22 cellular contexts compared by ENCODE assay signal in the genomic region with DNA sequence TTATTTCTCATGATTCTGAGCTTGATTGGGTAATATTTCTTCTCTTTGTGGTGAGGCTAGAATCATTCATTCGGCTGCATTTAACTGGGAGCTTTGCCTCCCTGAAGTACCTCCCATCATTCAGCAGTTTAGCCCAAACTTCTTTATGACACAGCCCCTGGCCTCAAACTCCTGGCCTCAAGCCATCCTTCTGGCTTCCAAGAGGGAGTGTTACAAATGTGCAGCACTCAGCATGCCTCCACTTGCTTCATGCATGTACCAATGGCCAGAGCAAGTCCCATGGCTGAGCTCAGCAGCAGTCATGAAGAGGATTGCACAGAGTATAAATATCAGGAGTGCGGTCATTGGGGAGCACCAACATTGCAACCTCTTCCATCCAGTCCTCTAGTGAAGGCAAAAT.
DNase-seq lines count a peak whose midpoint lies in the region; ATAC-seq, FAIRE-seq and TF ChIP-seq lines count a peak whose summit lies in the region.
"Had no signal": no experiment of that assay in that cellular context is flagged by ENCODE, and none has a peak within 500 bp of the region (broad histone marks: within the 10 kb centered on the region; RNA-seq: fewer than 3 reads in every experiment).

No MANE protein-coding gene starts in this region.

- DNase-seq in GM04504 (ENCODE audit: low read depth) (peak; percentile 14), astrocyte (ENCODE audit: low read depth) (peak; percentile 79), foreskin keratinocyte (peak; percentile 95 to 97), skeletal muscle cell (ENCODE audit: low read depth) (peak; percentile 89), immature natural killer cell (no peak)
- no peak for DNase-seq in activated T-cell treated with anti-CD3 and anti-CD28 coated beads, Interleukin-2, amount 50 U/mL, for 72 hours
- DNase-seq: activated CD4-positive, CD25-positive, alpha-beta regulatory T cell treated with anti-CD3 and anti-CD28 coated beads, Interleukin-2, amount 50 U/mL, for 72 hours; activated gamma-delta T cell treated with Interleukin-2 at 50 U/mL for 16 hours; BE2C; brain microvascular endothelial cell; foreskin melanocyte; Karpas-422; mesendoderm; NCI-H748 treated with DMSO at 0.1 percent for 48 hours; retina; stimulated activated CD4-positive, alpha-beta T cell treated with anti-CD3 and anti-CD28 coated beads, Interleukin-1b, Interleukin-23, amount 100 ng/mL, for 48 hours; T-cell had no signal

- H3K36me3 Mint-ChIP-seq in astrocyte (ENCODE audit: low read depth, unreplicated experiment) = no peaks in the 10 kb centered on the region
- no peaks in the 10 kb centered on the region for H3K36me3 Mint-ChIP-seq in activated T-cell treated with anti-CD3 and anti-CD28 coated beads, Interleukin-2, amount 50 U/mL, for 72 hours (ENCODE audit: insufficient read depth in 2 of 2)
- H3K36me3 Mint-ChIP-seq in immature natural killer cell = no peaks in the 10 kb centered on the region
- H3K36me3 Mint-ChIP-seq: T-cell had no signal

- H3K4me1 Mint-ChIP-seq in astrocyte (ENCODE audit: low read depth, unreplicated experiment) = no peaks in the 10 kb centered on the region
- H3K4me1 Mint-ChIP-seq in activated T-cell treated with anti-CD3 and anti-CD28 coated beads, Interleukin-2, amount 50 U/mL, for 72 hours (ENCODE audit: low read depth) = no peaks in the 10 kb centered on the region
- no peaks in the 10 kb centered on the region for H3K4me1 Mint-ChIP-seq in immature natural killer cell
- H3K4me1 Mint-ChIP-seq: T-cell had no signal

- H3K27me3 Mint-ChIP-seq in astrocyte (ENCODE audit: low read depth, unreplicated experiment) (no peaks in the 10 kb centered on the region), immature natural killer cell (ENCODE audit: low read depth in 3 of 3) (peaks cover 0 to 11% (median 4%) of the 10 kb centered on the region in 3 donors)
- no peaks in the 10 kb centered on the region for H3K27me3 Mint-ChIP-seq in activated T-cell treated with anti-CD3 and anti-CD28 coated beads, Interleukin-2, amount 50 U/mL, for 72 hours (ENCODE audit: low read depth)

- no peak overlapping the region for H2AFZ ChIP-seq in astrocyte (ENCODE audit: low read depth, low read length)

- TF ChIP-seq CTCF in astrocyte (IDR thresholded peaks at IDR 0.05; ENCODE audit: insufficient read depth, low read depth, low read length) (no peak), foreskin keratinocyte (conservative IDR thresholded peaks at IDR 0.05) (no peak)

- H3K9me3 Mint-ChIP-seq in astrocyte (ENCODE audit: unreplicated experiment) (no peaks in the 10 kb centered on the region), immature natural killer cell (peaks cover 0 to 5% (median 0%) of the 10 kb centered on the region in 6 donors)
- no peaks in the 10 kb centered on the region for H3K9me3 Mint-ChIP-seq in activated T-cell treated with anti-CD3 and anti-CD28 coated beads, Interleukin-2, amount 50 U/mL, for 72 hours
- H3K9me3 Mint-ChIP-seq: neural crest cell, T-cell had no signal

- no peaks in the 10 kb centered on the region for H4K20me1 ChIP-seq in astrocyte (ENCODE audit: insufficient read depth, low read length)

- H3K79me2 ChIP-seq in astrocyte (ENCODE audit: insufficient read depth, low read length) = no peaks in the 10 kb centered on the region

- H3K27ac Mint-ChIP-seq in astrocyte (ENCODE audit: unreplicated experiment) (no peak overlapping the region), immature natural killer cell (no peak overlapping the region)
- H3K27ac Mint-ChIP-seq in activated T-cell treated with anti-CD3 and anti-CD28 coated beads, Interleukin-2, amount 50 U/mL, for 72 hours = no peak overlapping the region
- H3K27ac Mint-ChIP-seq: T-cell had no signal

- H3K4me2 ChIP-seq in astrocyte (ENCODE audit: low read length) = peak overlapping the region; percentile 37

- no peak overlapping the region for H3K9ac ChIP-seq in astrocyte (ENCODE audit: low read length)

- H3K27me3 ChIP-seq in astrocyte (ENCODE audit: insufficient read depth, low read length) = no peaks in the 10 kb centered on the region
- no peaks in the 10 kb centered on the region for H3K27me3 ChIP-seq in foreskin keratinocyte
- H3K27me3 ChIP-seq: BE2C, brain microvascular endothelial cell, suprapubic skin had no signal

- H3K9me3 ChIP-seq in astrocyte (ENCODE audit: insufficient read depth, low read depth, low read length) = no peaks in the 10 kb centered on the region
- H3K9me3 ChIP-seq: BE2C, suprapubic skin had no signal

- FAIRE-seq in astrocyte (lab: Jason Lieb, UNC) = no peak

- H3K4me1 ChIP-seq in astrocyte (ENCODE audit: insufficient read depth, low read length) (no peaks in the 10 kb centered on the region), foreskin keratinocyte (peaks cover 11% of the 10 kb centered on the region)
- H3K4me1 ChIP-seq: BE2C, suprapubic skin had no signal

- ATAC-seq in foreskin keratinocyte (peak; percentile 88), GM19467 (IDR thresholded peaks at IDR 0.05; ENCODE audit: unreplicated experiment) (no peak), HG03108 (IDR thresholded peaks at IDR 0.05; ENCODE audit: unreplicated experiment) (no peak)
- no peak for ATAC-seq in activated T-cell treated with anti-CD3 and anti-CD28 coated beads, Interleukin-2, amount 50 U/mL, for 72 hours (replicated peaks in 1 of 2)
- ATAC-seq: Panc1, T-cell had no signal

- H3K4me3 Mint-ChIP-seq in astrocyte (ENCODE audit: unreplicated experiment) = no peak overlapping the region
- H3K4me3 Mint-ChIP-seq in activated T-cell treated with anti-CD3 and anti-CD28 coated beads, Interleukin-2, amount 50 U/mL, for 72 hours = no peak overlapping the region
- no peak overlapping the region for H3K4me3 Mint-ChIP-seq in immature natural killer cell
- H3K4me3 Mint-ChIP-seq: neural crest cell, T-cell had no signal

- H3K4me3 ChIP-seq in astrocyte (ENCODE audit: insufficient read depth, low read depth, low read length) (no peak overlapping the region), skeletal muscle cell (ENCODE audit: low read depth, low read length) (no peak overlapping the region)
- H3K4me3 ChIP-seq: suprapubic skin had no signal

- no peak overlapping the region for H3K27ac ChIP-seq in astrocyte (ENCODE audit: low read depth, low read length)
- no peak overlapping the region for H3K27ac ChIP-seq in foreskin keratinocyte
- H3K27ac ChIP-seq: brain microvascular endothelial cell, suprapubic skin had no signal

- H3K36me3 ChIP-seq in astrocyte (ENCODE audit: insufficient read depth, low read length) = no peaks in the 10 kb centered on the region
- H3K36me3 ChIP-seq: BE2C, brain microvascular endothelial cell, suprapubic skin had no signal

Comparison
In these comparisons a context has a peak if more than half of its experiments do, and no peak if none do; other contexts are left out.
1. DNase-seq: peak in GM04504 (single experiment), astrocyte (single experiment), foreskin keratinocyte (2 of 2) and skeletal muscle cell (single experiment); none in activated T-cell treated with anti-CD3 and anti-CD28 coated beads, Interleukin-2, amount 50 U/mL, for 72 hours (0 of 2) and immature natural killer cell (0 of 3).